Comparison of ENCODE assay signal across 1 cellular context in genomic region chr3:64341355-64341754, GRCh38.
TF ChIP-seq lines count a peak whose summit lies in the region.

No MANE protein-coding gene starts in this region.

TF ChIP-seq in WTC11, 78 proteins besides CTCF, POLR2A, EP300 and RAD21 (continued from another document):
- TF ChIP-seq, protein P1, sequence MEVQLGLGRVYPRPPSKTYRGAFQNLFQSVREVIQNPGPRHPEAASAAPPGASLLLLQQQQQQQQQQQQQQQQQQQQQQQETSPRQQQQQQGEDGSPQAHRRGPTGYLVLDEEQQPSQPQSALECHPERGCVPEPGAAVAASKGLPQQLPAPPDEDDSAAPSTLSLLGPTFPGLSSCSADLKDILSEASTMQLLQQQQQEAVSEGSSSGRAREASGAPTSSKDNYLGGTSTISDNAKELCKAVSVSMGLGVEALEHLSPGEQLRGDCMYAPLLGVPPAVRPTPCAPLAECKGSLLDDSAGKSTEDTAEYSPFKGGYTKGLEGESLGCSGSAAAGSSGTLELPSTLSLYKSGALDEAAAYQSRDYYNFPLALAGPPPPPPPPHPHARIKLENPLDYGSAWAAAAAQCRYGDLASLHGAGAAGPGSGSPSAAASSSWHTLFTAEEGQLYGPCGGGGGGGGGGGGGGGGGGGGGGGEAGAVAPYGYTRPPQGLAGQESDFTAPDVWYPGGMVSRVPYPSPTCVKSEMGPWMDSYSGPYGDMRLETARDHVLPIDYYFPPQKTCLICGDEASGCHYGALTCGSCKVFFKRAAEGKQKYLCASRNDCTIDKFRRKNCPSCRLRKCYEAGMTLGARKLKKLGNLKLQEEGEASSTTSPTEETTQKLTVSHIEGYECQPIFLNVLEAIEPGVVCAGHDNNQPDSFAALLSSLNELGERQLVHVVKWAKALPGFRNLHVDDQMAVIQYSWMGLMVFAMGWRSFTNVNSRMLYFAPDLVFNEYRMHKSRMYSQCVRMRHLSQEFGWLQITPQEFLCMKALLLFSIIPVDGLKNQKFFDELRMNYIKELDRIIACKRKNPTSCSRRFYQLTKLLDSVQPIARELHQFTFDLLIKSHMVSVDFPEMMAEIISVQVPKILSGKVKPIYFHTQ (CRISPR knock-in tag; IDR thresholded peaks at IDR 0.05) = no peak
- no peak for TF ChIP-seq FOXP1 (CRISPR knock-in tag; IDR thresholded peaks at IDR 0.05; ENCODE audit: borderline replicate concordance)
- TF ChIP-seq NR3C1 (CRISPR knock-in tag; conservative IDR thresholded peaks at IDR 0.05; ENCODE audit: low read depth) = no peak
TF ChIP-seq in WTC11: peak in this region for 0.
